5 cellular contexts compared by ENCODE assay signal in genomic region chr19:40940771-40941170, GRCh38. TPM values are rescaled to one million over a fixed set of nuclear protein-coding genes. Genes with fewer than 3 reads are reported as not detected.
"Had no signal": no experiment of that assay in that cellular context is flagged by ENCODE, and none has a peak within 500 bp of the region (broad histone marks: within the 10 kb centered on the region; RNA-seq: fewer than 3 reads in every experiment).

No MANE protein-coding gene starts in this region.

RNA-seq across cellular contexts. Expression of gene CYP2B6, which starts 50.3 kb away (rescaled TPM):
- total RNA-seq: OCI-LY7, PC-9, SJSA1 had no signal

RNA-seq across cellular contexts. Expression of gene CYP2A7, which starts 58.7 kb away (rescaled TPM):
- total RNA-seq: OCI-LY7, PC-9, Right ventricle myocardium superior, SJSA1, T-cell had no signal
